Comparison of ENCODE assay signal across 21 cellular contexts in genomic region chr11:1371026-1371325, GRCh38. TPM values are rescaled to one million over a fixed set of nuclear protein-coding genes. Genes with fewer than 3 reads are reported as not detected.
"Had no signal": no experiment of that assay in that cellular context is flagged by ENCODE, and none has a peak within 500 bp of the region (broad histone marks: within the 10 kb centered on the region; RNA-seq: fewer than 3 reads in every experiment).

No MANE protein-coding gene starts in this region.

- H3K36me3 ChIP-seq: MG63 had no signal

- H3K27me3 ChIP-seq: MG63 had no signal

- ATAC-seq: Panc1, PC-3 had no signal

- H3K4me3 ChIP-seq: MG63 had no signal

- DNase-seq: IMR-90, Karpas-422, KG1, MG63, NCI-H1092 treated with DMSO at 0.1 percent for 48 hours, NCI-H1436, NCI-H187, NCI-H2029, NCI-H2081 treated with DMSO at 0.1 percent for 48 hours, NCI-H2171, NCI-H226, NCI-H446, NCI-H510A, NCI-H524 treated with DMSO at 0.1 percent for 48 hours, NCI-H69, NCI-H774, PC-3, SHP77 had no signal

RNA-seq across cellular contexts. Expression of gene BRSK2, which starts 18.8 kb away (rescaled TPM):
- total RNA-seq: OCI-LY7, RPMI7951 had no signal
